In the genomic region with DNA sequence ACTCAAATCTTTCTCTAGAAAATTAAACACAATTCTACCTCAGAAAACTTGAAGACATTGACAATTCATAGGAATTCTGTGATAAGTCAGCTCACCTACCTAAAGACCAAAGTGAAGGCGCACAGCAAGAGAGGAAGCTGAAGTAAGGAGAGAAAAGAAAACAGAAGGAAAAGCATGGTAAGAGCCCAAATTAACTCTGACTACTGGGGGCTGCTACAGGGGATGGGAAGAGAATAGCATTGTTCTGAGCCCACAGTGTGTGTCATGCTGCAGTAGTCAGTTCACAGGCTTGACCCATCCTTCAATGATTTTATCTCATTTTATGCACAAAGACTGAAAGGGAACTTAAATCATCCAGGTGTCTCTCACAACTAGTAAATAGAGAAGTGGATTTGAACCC, we compare ENCODE assay signal across 1 cellular context.
TF ChIP-seq lines count a peak whose summit lies in the region.

No MANE protein-coding gene starts in this region.

TF ChIP-seq in HEK293T, 16 proteins besides CTCF, POLR2A, EP300 and RAD21:
- no peak for TF ChIP-seq SP1 (IDR thresholded peaks at IDR 0.05)
- no peak for TF ChIP-seq TARDBP (IDR thresholded peaks at IDR 0.05)
- TF ChIP-seq SUZ12 (IDR thresholded peaks at IDR 0.05) = no peak
- no peak for TF ChIP-seq NFRKB (IDR thresholded peaks at IDR 0.05)
TF ChIP-seq in HEK293T: peak in this region for 0.
